8 cellular contexts compared by ENCODE assay signal in the genomic region with DNA sequence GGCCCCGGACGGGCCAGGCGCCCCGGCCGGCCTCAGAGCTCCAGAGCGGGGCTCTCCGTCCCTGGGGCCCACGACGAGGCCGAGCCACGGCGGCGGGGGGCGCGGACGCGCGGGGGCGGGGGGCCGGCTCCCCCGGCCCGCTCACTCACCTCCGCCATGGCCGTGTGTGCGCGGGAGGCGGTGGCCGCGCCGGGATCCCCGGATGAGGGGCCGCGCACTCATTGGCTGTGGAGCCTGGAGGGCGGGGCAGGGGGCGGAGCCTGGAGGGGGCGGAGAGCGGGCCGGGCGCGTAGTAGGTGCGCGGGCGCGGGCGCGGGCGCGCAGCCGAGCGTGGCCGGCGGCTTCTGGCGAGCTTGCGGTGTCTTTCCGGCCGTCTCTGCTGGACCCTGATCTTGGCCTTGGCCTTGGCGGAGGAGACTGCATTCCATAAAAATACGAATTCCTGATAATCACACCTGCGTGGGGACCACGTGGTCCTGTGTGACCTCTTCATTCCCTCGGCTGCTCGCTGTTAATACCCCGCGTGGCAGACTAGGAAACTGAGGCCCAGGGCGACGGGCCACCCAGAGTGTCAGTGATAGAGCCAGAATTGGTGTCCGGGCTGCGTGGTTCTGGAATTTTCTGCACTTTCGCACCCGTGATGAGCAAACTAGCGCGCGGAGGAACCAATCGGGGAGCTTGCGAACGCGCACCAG. TPM values are rescaled to one million over a fixed set of nuclear protein-coding genes. Genes with fewer than 3 reads are reported as not detected.
DNase-seq lines count a peak whose midpoint lies in the region; ATAC-seq, FAIRE-seq and TF ChIP-seq lines count a peak whose summit lies in the region.

A gene with protein sequence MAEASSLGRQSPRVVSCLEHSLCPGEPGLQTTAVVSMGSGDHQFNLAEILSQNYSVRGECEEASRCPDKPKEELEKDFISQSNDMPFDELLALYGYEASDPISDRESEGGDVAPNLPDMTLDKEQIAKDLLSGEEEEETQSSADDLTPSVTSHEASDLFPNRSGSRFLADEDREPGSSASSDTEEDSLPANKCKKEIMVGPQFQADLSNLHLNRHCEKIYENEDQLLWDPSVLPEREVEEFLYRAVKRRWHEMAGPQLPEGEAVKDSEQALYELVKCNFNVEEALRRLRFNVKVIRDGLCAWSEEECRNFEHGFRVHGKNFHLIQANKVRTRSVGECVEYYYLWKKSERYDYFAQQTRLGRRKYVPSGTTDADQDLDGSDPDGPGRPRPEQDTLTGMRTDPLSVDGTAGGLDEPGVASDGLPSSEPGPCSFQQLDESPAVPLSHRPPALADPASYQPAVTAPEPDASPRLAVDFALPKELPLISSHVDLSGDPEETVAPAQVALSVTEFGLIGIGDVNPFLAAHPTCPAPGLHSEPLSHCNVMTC (minus strand): TSS at position 172 of the 695 bp plus-strand sequence. CDS start 14 bp downstream, at position 158.

- no peaks in the 10 kb centered on the region for H3K9me3 ChIP-seq in lung (ENCODE audit: control insufficient read depth in 2 of 2, insufficient read depth in 1 of 2, low read length in 1 of 2)

- peak; percentile 62 for FAIRE-seq in GM18507 (lab: Jason Lieb, UNC)

- ATAC-seq in HG03103 (IDR thresholded peaks at IDR 0.05; ENCODE audit: low read depth, unreplicated experiment) (peak; percentile 82), lung (ENCODE audit: insufficient read depth, low FRiP score) (peak; percentile 90)

- 8% methylated on average over 59 to 77 of the region's 77 CpGs for WGBS in lung, 2 donors

- peak; percentile 90 for DNase-seq in GM18507 (ENCODE audit: extremely low spot score, insufficient read length, low read depth)
- DNase-seq in NCI-H526 treated with DMSO at 0.1 percent for 48 hours (lab: John Stamatoyannopoulos, UW), result peak; percentile 23
- peak; percentile 65 to 87 for DNase-seq in activated CD8-positive, alpha-beta memory T cell treated with anti-CD3 and anti-CD28 coated beads for 1 hour (ENCODE audit: extremely low read depth in 1 of 2, low read depth in 1 of 2)
- DNase-seq in effector CD8-positive, alpha-beta T cell (lab: John Stamatoyannopoulos, UW), result peak; percentile 86
- DNase-seq in lung (ENCODE audit: low spot score), result peak; percentile 78
- DNase-seq in stimulated activated CD4-positive, alpha-beta T cell treated with anti-CD3 and anti-CD28 coated beads, TNF-alpha, amount 100 ng/mL, for 1 hour (ENCODE audit: low read depth in 3 of 3, low spot score in 1 of 3), result peak; percentile 74 to 96 (median 88)

- H3K27ac ChIP-seq in 22Rv1, result peak within 1 kb of the TSS; percentile 61
- peak within 1 kb of the TSS; percentile 68 to 73 for H3K27ac ChIP-seq in lung (ENCODE audit: low read depth in 1 of 2, low read length in 1 of 2)

- no peaks in the 10 kb centered on the region for H3K36me3 ChIP-seq in lung (ENCODE audit: control insufficient read depth in 2 of 2, insufficient read depth in 2 of 2, low read length in 2 of 2)

- no peak for TF ChIP-seq CTCF in 22Rv1 (IDR thresholded peaks at IDR 0.05)
- no peak for TF ChIP-seq CTCF in lung (IDR thresholded peaks at IDR 0.05; ENCODE audit: control extremely low read depth, extremely low read depth)

- H3K27me3 ChIP-seq in lung (ENCODE audit: control insufficient read depth, insufficient read depth), result no peaks in the 10 kb centered on the region

- peaks cover 6 to 30% of the 10 kb centered on the region in 2 donors for H3K4me1 ChIP-seq in lung (ENCODE audit: control insufficient read depth in 2 of 2, insufficient read depth in 2 of 2, low read length in 2 of 2)

- H3K4me3 ChIP-seq in lung, result peak within 1 kb of the TSS; percentile 63

RNA-seq across cellular contexts. Expression of the gene that starts here (rescaled TPM):
- 10 to 100 TPM; 19.4 to 34.0 TPM for total RNA-seq in lung
- polyA plus RNA-seq in lung, result 10 to 100 TPM; 22.5 to 34.9 TPM

Comparison
In these comparisons a context has a peak if more than half of its experiments do, and no peak if none do; other contexts are left out.
1. Peak in every context shown above with its lines: DNase-seq, ATAC-seq, H3K4me3 ChIP-seq and H3K27ac ChIP-seq.
2. DNase-seq: peak in every context shown above with its lines; median percentile 90 in GM18507; 88 in stimulated activated CD4-positive, alpha-beta T cell treated with anti-CD3 and anti-CD28 coated beads, TNF-alpha, amount 100 ng/mL, for 1 hour; 86 in effector CD8-positive, alpha-beta T cell; 78 in lung; 76 in activated CD8-positive, alpha-beta memory T cell treated with anti-CD3 and anti-CD28 coated beads for 1 hour; 23 in NCI-H526 treated with DMSO at 0.1 percent for 48 hours.